In genomic region chr7:138887872-138888656, GRCh38 we compare ENCODE assay signal across 31 cellular contexts.
DNase-seq lines count a peak whose midpoint lies in the region; ATAC-seq and TF ChIP-seq lines count a peak whose summit lies in the region.
"Had no signal": no experiment of that assay in that cellular context is flagged by ENCODE, and none has a peak within 500 bp of the region (broad histone marks: within the 10 kb centered on the region; RNA-seq: fewer than 3 reads in every experiment).

No MANE protein-coding gene starts in this region.

- H3K4me3 Mint-ChIP-seq in endodermal cell (no peak overlapping the region), nephron progenitor cell (no peak overlapping the region)
- H3K4me3 Mint-ChIP-seq: activated naive CD8-positive, alpha-beta T cell treated with anti-CD3 and anti-CD28 coated beads for 36 hours; activated T-cell treated with anti-CD3 and anti-CD28 coated beads, Interleukin-2, amount 50 U/mL, for 24 hours had no signal

- H3K4me1 ChIP-seq in endodermal cell (ENCODE audit: control insufficient read depth, insufficient read depth, low read length) (peaks cover 5% of the 10 kb centered on the region), gastrocnemius medialis (no peaks in the 10 kb centered on the region), A673 (ENCODE audit: insufficient read depth, low read length, poor library complexity, severe bottlenecking) (peaks cover 32% of the 10 kb centered on the region)
- H3K4me1 ChIP-seq: left lung, Peyer's patch had no signal

- H3K36me3 Mint-ChIP-seq in endodermal cell (ENCODE audit: low read depth) = peaks cover 34% of the 10 kb centered on the region
- H3K36me3 Mint-ChIP-seq in nephron progenitor cell (ENCODE audit: low read depth) = peaks cover 62% of the 10 kb centered on the region
- H3K36me3 Mint-ChIP-seq: activated naive CD8-positive, alpha-beta T cell treated with anti-CD3 and anti-CD28 coated beads for 36 hours; CD4-positive, alpha-beta memory T cell had no signal

- H3K27me3 ChIP-seq in endodermal cell (ENCODE audit: control insufficient read depth, insufficient read depth, low read length, poor library complexity, severe bottlenecking) (no peaks in the 10 kb centered on the region), gastrocnemius medialis (no peaks in the 10 kb centered on the region), A673 (replicated peaks; ENCODE audit: insufficient read depth, low read depth, low read length, poor library complexity) (no peaks in the 10 kb centered on the region)
- H3K27me3 ChIP-seq: left lung, Peyer's patch, tibial nerve had no signal

- H3K27me3 Mint-ChIP-seq in endodermal cell (ENCODE audit: insufficient read depth) (no peaks in the 10 kb centered on the region), nephron progenitor cell (ENCODE audit: low read depth, poor library complexity) (peaks cover 4% of the 10 kb centered on the region)
- H3K27me3 Mint-ChIP-seq: activated naive CD8-positive, alpha-beta T cell treated with anti-CD3 and anti-CD28 coated beads for 36 hours; activated T-cell treated with anti-CD3 and anti-CD28 coated beads, Interleukin-2, amount 50 U/mL, for 24 hours; CD4-positive, alpha-beta memory T cell had no signal

- CTCF ChIA-PET in A673 (lab: Charles Lee) = interaction anchor here (0.6 kb wide), 1 partner anchor 13 kb away, joined by 3 read pairs; no protein-coding TSS in a partner anchor

- TF ChIP-seq CTCF in endodermal cell (conservative IDR thresholded peaks at IDR 0.05) = no peak
- no peak for TF ChIP-seq CTCF in nephron progenitor cell (IDR thresholded peaks at IDR 0.05)
- TF ChIP-seq CTCF in gastrocnemius medialis (IDR thresholded peaks at IDR 0.05 in 4 of 5, conservative IDR thresholded peaks at IDR 0.05 in 1 of 5) = no peak
- TF ChIP-seq CTCF in A673 (conservative IDR thresholded peaks at IDR 0.05; ENCODE audit: low read depth, low read length) = no peak

- H3K36me3 ChIP-seq in endodermal cell (ENCODE audit: control insufficient read depth, insufficient read depth, low read length) (peaks cover 32% of the 10 kb centered on the region), gastrocnemius medialis (no peaks in the 10 kb centered on the region), A673 (ENCODE audit: insufficient read depth, low read length, poor library complexity, severe bottlenecking) (no peaks in the 10 kb centered on the region)
- H3K36me3 ChIP-seq: left lung, Peyer's patch, tibial nerve had no signal

- TF ChIP-seq POLR2A in gastrocnemius medialis (IDR thresholded peaks at IDR 0.05) = no peak

- peak overlapping the region; percentile 37 for H3K27ac Mint-ChIP-seq in endodermal cell
- H3K27ac Mint-ChIP-seq in nephron progenitor cell = peak overlapping the region; percentile 83
- H3K27ac Mint-ChIP-seq: activated naive CD8-positive, alpha-beta T cell treated with anti-CD3 and anti-CD28 coated beads for 36 hours; activated T-cell treated with anti-CD3 and anti-CD28 coated beads, Interleukin-2, amount 50 U/mL, for 24 hours had no signal

- DNase-seq in NCI-H82 (lab: John Stamatoyannopoulos, UW) = peak; percentile 7
- no peak for DNase-seq in NCI-H82 treated with DMSO at 0.1 percent for 48 hours (lab: John Stamatoyannopoulos, UW; ENCODE audit: unreplicated experiment)
- peak; percentile 69 for DNase-seq in NCI-H69 (lab: John Stamatoyannopoulos, UW)
- DNase-seq in endodermal cell = no peak
- DNase-seq in nephron progenitor cell = no peak
- no peak for DNase-seq in gastrocnemius medialis
- no peak for DNase-seq in A673 (ENCODE audit: low spot score)
- DNase-seq: activated CD4-positive, alpha-beta T cell treated with anti-CD3 and anti-CD28 coated beads, Interleukin-2, amount 50 U/mL, for 1 hour; activated CD4-positive, CD25-positive, alpha-beta regulatory T cell; activated gamma-delta T cell; activated naive CD8-positive, alpha-beta T cell treated with anti-CD3 and anti-CD28 coated beads for 36 hours; activated T-cell treated with anti-CD3 and anti-CD28 coated beads, Interleukin-2, amount 50 U/mL, for 24 hours; AML-193; CD4-positive, alpha-beta memory T cell; DMS153; effector CD8-positive, alpha-beta T cell; erythroblast; left lung; NCI-H1436; NCI-H446 treated with DMSO at 0.1 percent for 48 hours; nucleus accumbens; Peyer's patch; SIG-M5; stimulated activated CD4-positive, alpha-beta T cell treated with anti-CD3 and anti-CD28 coated beads, Interleukin-15, amount 100 ng/mL, for 24 hours; stimulated activated CD4-positive, alpha-beta T cell treated with anti-CD3 and anti-CD28 coated beads, Interleukin-4, amount 100 ng/mL, for 4 hours had no signal

- ATAC-seq in gastrocnemius medialis (no peak), GM18519 (IDR thresholded peaks at IDR 0.05; ENCODE audit: low FRiP score, unreplicated experiment) (no peak)
- ATAC-seq: A549, left lung had no signal

- intact Hi-C loops in gastrocnemius medialis (cut with DNase I; ENCODE audit: low total_unique reads) = loop anchor here (2.0 to 10.0 kb wide), 2 partner anchors 93 to 187 kb away; partner anchors contain the start of gene KIAA1549
- intact Hi-C loops in A673 (cut with micrococcal nuclease; ENCODE audit: unreplicated experiment) = loop anchor here (2.0 to 5.0 kb wide), 2 partner anchors 89 to 187 kb away; no protein-coding TSS in a partner anchor

- H3K4me3 ChIP-seq in endodermal cell (ENCODE audit: low read length) (no peak overlapping the region), gastrocnemius medialis (no peak overlapping the region), A673 (ENCODE audit: low read depth, low read length, poor library complexity, severe bottlenecking) (no peak overlapping the region)
- H3K4me3 ChIP-seq: A549, coronary artery, left lung, Peyer's patch, tibial nerve had no signal

- POLR2A ChIA-PET in A673 (lab: Charles Lee; ENCODE audit: low non-redundant PET) = no interaction called here

- no peaks in the 10 kb centered on the region for H3K9me3 Mint-ChIP-seq in endodermal cell
- H3K9me3 Mint-ChIP-seq in nephron progenitor cell = no peaks in the 10 kb centered on the region
- H3K9me3 Mint-ChIP-seq: activated naive CD8-positive, alpha-beta T cell treated with anti-CD3 and anti-CD28 coated beads for 36 hours; activated T-cell treated with anti-CD3 and anti-CD28 coated beads, Interleukin-2, amount 50 U/mL, for 24 hours; CD4-positive, alpha-beta memory T cell had no signal

- H3K9ac ChIP-seq in endodermal cell (ENCODE audit: extremely low read depth, low read length, poor library complexity, severe bottlenecking) = no peak overlapping the region
- H3K9ac ChIP-seq: KMS-11 had no signal

- WGBS in endodermal cell (ENCODE audit: insufficient coverage in 1 of 2, insufficient read length in 1 of 2), 2 experiments = 85 to 87% methylated on average over 9 to 10 of the region's 10 CpGs

- peaks cover 14% of the 10 kb centered on the region for H3K9me3 ChIP-seq in endodermal cell (ENCODE audit: control insufficient read depth, low read length)
- no peaks in the 10 kb centered on the region for H3K9me3 ChIP-seq in gastrocnemius medialis
- H3K9me3 ChIP-seq in A673 (ENCODE audit: low read depth, low read length, poor library complexity, severe bottlenecking) = no peaks in the 10 kb centered on the region
- H3K9me3 ChIP-seq: A549, left lung, Peyer's patch, tibial nerve had no signal

- BruUV-seq in A673 (replicated peaks; lab: Mats Ljungman, UMichigan) = no TSS peak

- in situ Hi-C loops in gastrocnemius medialis (cut with MboI; ENCODE audit: low sequenced_read_pairs in 4 of 4) = loop anchor here in 2 of 4 donors (5.0 to 10.0 kb wide), 3 partner anchors 97 to 189 kb away; partner anchors contain the start of gene KIAA1549 (in 1 of the 2)

- H3K27ac ChIP-seq in endodermal cell (ENCODE audit: low read depth, low read length) = peak overlapping the region; percentile 47
- no peak overlapping the region for H3K27ac ChIP-seq in gastrocnemius medialis
- H3K27ac ChIP-seq in A673 (ENCODE audit: low read depth, low read length, poor library complexity, severe bottlenecking) = no peak overlapping the region
- H3K27ac ChIP-seq: coronary artery, HL-60, KMS-11, left lung, Peyer's patch, tibial nerve had no signal

- peaks cover 21% of the 10 kb centered on the region for H3K4me1 Mint-ChIP-seq in endodermal cell
- peaks cover 48% of the 10 kb centered on the region for H3K4me1 Mint-ChIP-seq in nephron progenitor cell

Comparison
In these comparisons a context has a peak if more than half of its experiments do, and no peak if none do; other contexts are left out.
1. DNase-seq: peak in NCI-H82 (single experiment) and NCI-H69 (single experiment); none in NCI-H82 treated with DMSO at 0.1 percent for 48 hours (single experiment), endodermal cell (single experiment), nephron progenitor cell (single experiment), gastrocnemius medialis (0 of 2) and A673 (single experiment).